In the genomic region with DNA sequence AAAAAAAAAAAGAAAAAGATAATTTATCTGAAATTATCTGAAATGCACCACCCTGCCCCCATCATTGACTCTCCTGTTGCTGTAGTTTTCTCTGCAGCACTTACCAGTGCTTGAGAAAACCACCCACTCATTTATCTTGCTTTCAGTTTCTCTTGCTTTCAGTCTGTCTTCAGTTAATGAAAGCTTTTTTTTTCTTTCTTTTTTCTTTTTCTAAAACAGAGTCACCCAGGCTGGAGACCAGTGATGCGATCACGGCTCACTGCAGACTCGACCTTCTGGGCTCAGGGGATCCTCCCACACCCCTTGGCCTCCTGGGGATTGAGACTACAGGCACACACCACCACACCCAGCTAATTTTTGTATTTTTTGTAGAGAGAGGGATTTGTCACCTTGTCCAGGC, we compare ENCODE assay signal across 8 cellular contexts. TPM values are rescaled to one million over a fixed set of nuclear protein-coding genes. Genes with fewer than 3 reads are reported as not detected.
DNase-seq lines count a peak whose midpoint lies in the region; ATAC-seq and TF ChIP-seq lines count a peak whose summit lies in the region.

No MANE protein-coding gene starts in this region.

- H3K79me2 ChIP-seq in osteoblast (ENCODE audit: insufficient read depth, low read length): no peaks in the 10 kb centered on the region

- peak overlapping the region; percentile 52 for H3K4me3 ChIP-seq in osteoblast (ENCODE audit: insufficient read depth, low read length)

- no peaks in the 10 kb centered on the region for H3K36me3 ChIP-seq in osteoblast (ENCODE audit: insufficient read depth, low read length)

- peak; percentile 20 for DNase-seq in activated gamma-delta T cell treated with anti-CD3 and anti-CD28 coated beads, Interleukin-2, amount 50 U/mL, for 16 hours (ENCODE audit: low read depth)
- DNase-seq in activated gamma-delta T cell (lab: John Stamatoyannopoulos, UW) (no peak), osteoblast (ENCODE audit: insufficient read length, low spot score, missing footprints) (peak; percentile 91), left lobe of liver (ENCODE audit: low spot score) (no peak), NCI-H82 treated with DMSO at 0.1 percent for 48 hours (lab: John Stamatoyannopoulos, UW; ENCODE audit: unreplicated experiment) (no peak), islet precursor cell (no peak)
- peak; percentile 36 for DNase-seq in activated CD8-positive, alpha-beta memory T cell treated with anti-CD3 and anti-CD28 coated beads, Interleukin-2, amount 50 U/mL, for 4 hours

- peaks cover 12% of the 10 kb centered on the region for H3K27me3 ChIP-seq in osteoblast (ENCODE audit: insufficient read depth, low read length)

- H3K4me2 ChIP-seq in osteoblast (ENCODE audit: insufficient read depth, low read length): peak overlapping the region; percentile 68

- H3K9me3 ChIP-seq in osteoblast (ENCODE audit: low read depth, low read length): no peaks in the 10 kb centered on the region

- peak overlapping the region; percentile 80 for H2AFZ ChIP-seq in osteoblast (ENCODE audit: low read length)

- peaks cover 9% of the 10 kb centered on the region for H3K4me1 ChIP-seq in osteoblast (ENCODE audit: insufficient read depth, low read length)

- H4K20me1 ChIP-seq in osteoblast (ENCODE audit: insufficient read depth, low read length): no peaks in the 10 kb centered on the region

- no peak overlapping the region for H3K27ac ChIP-seq in osteoblast (ENCODE audit: low read depth, low read length)

- peak; percentile 64 for ATAC-seq in HG03439 (IDR thresholded peaks at IDR 0.05; ENCODE audit: unreplicated experiment)
- no peak for ATAC-seq in left lobe of liver

- no peak for TF ChIP-seq CTCF in osteoblast (IDR thresholded peaks at IDR 0.05; ENCODE audit: extremely low read depth, low read depth, low read length)

RNA-seq across cellular contexts. Expression of a gene that starts 4.3 kb away (rescaled TPM):
- total RNA-seq in osteoblast (0.59 and 2.5 TPM in 2 replicates), left lobe of liver (17.9 TPM)

RNA-seq across cellular contexts. Expression of a gene that starts 15.5 kb away (rescaled TPM):
- 18.9 and 20.3 TPM in 2 replicates for total RNA-seq in osteoblast
- 5.3 TPM for total RNA-seq in left lobe of liver

RNA-seq across cellular contexts. Expression of a gene that starts 22.7 kb away (rescaled TPM):
- total RNA-seq in osteoblast: 31.2 and 42.0 TPM in 2 replicates
- 28.9 TPM for total RNA-seq in left lobe of liver

RNA-seq across cellular contexts. Expression of a gene that starts 43.1 kb away (rescaled TPM):
- 7.1 and 9.8 TPM in 2 replicates for total RNA-seq in osteoblast
- total RNA-seq in left lobe of liver: 0.98 TPM

RNA-seq across cellular contexts. Expression of a gene that starts 52.8 kb away (rescaled TPM):
- total RNA-seq in osteoblast (36.9 and 37.1 TPM in 2 replicates), left lobe of liver (45.6 TPM)

Comparison
In these comparisons a context has a peak if more than half of its experiments do, and no peak if none do; other contexts are left out.
1. DNase-seq: peak in activated gamma-delta T cell treated with anti-CD3 and anti-CD28 coated beads, Interleukin-2, amount 50 U/mL, for 16 hours (single experiment), activated CD8-positive, alpha-beta memory T cell treated with anti-CD3 and anti-CD28 coated beads, Interleukin-2, amount 50 U/mL, for 4 hours (single experiment) and osteoblast (single experiment); none in activated gamma-delta T cell (single experiment), left lobe of liver (single experiment), NCI-H82 treated with DMSO at 0.1 percent for 48 hours (single experiment) and islet precursor cell (single experiment).